In the genomic region with DNA sequence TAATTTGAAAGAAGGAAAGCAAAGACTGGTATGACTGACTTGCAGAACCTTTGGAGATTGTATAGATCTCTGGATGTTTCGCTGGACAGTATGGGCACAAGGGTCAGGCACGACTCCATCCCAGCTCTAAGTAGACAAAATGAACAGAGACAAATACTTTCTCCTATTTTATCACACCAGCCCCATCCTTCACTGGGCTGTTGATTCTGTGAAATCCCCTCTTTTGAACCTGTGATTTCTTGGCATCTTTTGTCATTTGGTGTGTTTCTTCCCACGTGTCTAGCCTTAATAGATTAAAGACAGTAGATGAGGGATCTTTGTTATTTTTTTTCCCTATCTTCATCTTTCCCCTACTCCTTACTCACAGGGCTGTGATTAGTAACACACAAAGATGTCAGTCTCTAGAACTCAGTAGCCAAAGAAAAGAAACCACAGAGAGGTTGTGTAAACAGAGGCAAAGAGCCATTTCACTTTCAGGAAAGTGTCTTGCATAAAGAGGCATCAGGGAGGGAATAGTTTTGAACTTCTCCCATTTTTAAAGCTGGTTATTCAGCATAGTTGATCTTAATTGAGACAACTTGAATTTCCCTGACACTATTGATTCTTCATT, we compare ENCODE assay signal across 15 cellular contexts.
DNase-seq lines count a peak whose midpoint lies in the region; ATAC-seq, FAIRE-seq and TF ChIP-seq lines count a peak whose summit lies in the region.
"Had no signal": no experiment of that assay in that cellular context is flagged by ENCODE, and none has a peak within 500 bp of the region (broad histone marks: within the 10 kb centered on the region; RNA-seq: fewer than 3 reads in every experiment).

No MANE protein-coding gene starts in this region.

- no peak overlapping the region for H3K4me3 ChIP-seq in cardiac fibroblast (replicated peaks in 1 of 2; ENCODE audit: low read depth in 2 of 2, low read length in 2 of 2)
- H3K4me3 ChIP-seq: dorsolateral prefrontal cortex, gastroesophageal sphincter had no signal

- FAIRE-seq in HTR-8/SVneo (lab: Jason Lieb, UNC): no peak
- FAIRE-seq: A204.1 had no signal

- peak; percentile 73 for ATAC-seq in activated CD4-positive, alpha-beta T cell treated with anti-CD3 and anti-CD28 coated beads for 36 hours
- peak in 1 of 4 experiments; percentile 53 for ATAC-seq in T-cell (replicated peaks in 1 of 4)
- peak; percentile 96 for ATAC-seq in sciatic nerve
- ATAC-seq: gastroesophageal sphincter had no signal

- peak overlapping the region; percentile 32 for H3K4me3 Mint-ChIP-seq in activated CD4-positive, alpha-beta T cell treated with anti-CD3 and anti-CD28 coated beads for 36 hours
- peak overlapping the region in 1 of 3 donors; percentile 57 for H3K4me3 Mint-ChIP-seq in T-cell
- H3K4me3 Mint-ChIP-seq: nephron progenitor cell had no signal

- no peak for TF ChIP-seq CTCF in cardiac fibroblast (IDR thresholded peaks at IDR 0.05; ENCODE audit: low read depth, low read length)

- H3K27ac Mint-ChIP-seq in activated CD4-positive, alpha-beta T cell treated with anti-CD3 and anti-CD28 coated beads for 36 hours: peak overlapping the region; percentile 86
- H3K27ac Mint-ChIP-seq in T-cell: peak overlapping the region; percentile 64 to 78
- H3K27ac Mint-ChIP-seq: nephron progenitor cell had no signal

- H3K27me3 Mint-ChIP-seq in activated CD4-positive, alpha-beta T cell treated with anti-CD3 and anti-CD28 coated beads for 36 hours: no peaks in the 10 kb centered on the region
- H3K27me3 Mint-ChIP-seq in T-cell: no peaks in the 10 kb centered on the region

- intact Hi-C loops in activated CD4-positive, alpha-beta T cell treated with anti-CD3 and anti-CD28 coated beads for 36 hours (cut with DNase I, micrococcal nuclease): loop anchor here (1.0 to 5.0 kb wide), 8 partner anchors 10 to 266 kb away; partner anchors contain the start of gene ICOS (in 1 of the 2)
- intact Hi-C loops in sciatic nerve (cut with DNase I): no loop called here

- H3K4me1 Mint-ChIP-seq in activated CD4-positive, alpha-beta T cell treated with anti-CD3 and anti-CD28 coated beads for 36 hours: peaks cover 68% of the 10 kb centered on the region
- H3K4me1 Mint-ChIP-seq in T-cell: peaks cover 61 to 69% (median 65%) of the 10 kb centered on the region in 3 donors
- H3K4me1 Mint-ChIP-seq: nephron progenitor cell had no signal

- peaks cover 4% of the 10 kb centered on the region for H3K9me3 Mint-ChIP-seq in activated CD4-positive, alpha-beta T cell treated with anti-CD3 and anti-CD28 coated beads for 36 hours (ENCODE audit: low read depth)
- peaks cover 0 to 7% (median 0%) of the 10 kb centered on the region in 3 donors for H3K9me3 Mint-ChIP-seq in T-cell
- H3K9me3 Mint-ChIP-seq: nephron progenitor cell had no signal

- POLR2A ChIA-PET in activated CD4-positive, alpha-beta T cell treated with anti-CD3 and anti-CD28 coated beads for 36 hours (lab: Charles Lee): interaction anchor here (0.7 to 0.9 kb wide), 3 partner anchors 10 to 984 kb away, joined by 3 to 5 read pairs (median 4); no protein-coding TSS in a partner anchor
- POLR2A ChIA-PET in T-cell (lab: Charles Lee): interaction anchor here in 1 of 2 donors (0.5 kb wide), 1 partner anchor 973 kb away, joined by 7 read pairs; no protein-coding TSS in a partner anchor

- DNase-seq in activated CD4-positive, alpha-beta T cell treated with anti-CD3 and anti-CD28 coated beads for 36 hours: no peak
- no peak for DNase-seq in activated CD4-positive, alpha-beta T cell treated with anti-CD3 and anti-CD28 coated beads, Interleukin-2, amount 50 U/mL, for 4 hours
- DNase-seq in T-cell: no peak
- peak; percentile 7 to 47 for DNase-seq in cardiac fibroblast (ENCODE audit: low read depth in 2 of 2)
- DNase-seq in sciatic nerve (ENCODE audit: low spot score): no peak
- DNase-seq in amniotic stem cell (lab: John Stamatoyannopoulos, UW): no peak
- no peak for DNase-seq in anterior cingulate cortex (lab: John Stamatoyannopoulos, UW)
- DNase-seq in HTR-8/SVneo (ENCODE audit: insufficient read length, low spot score): no peak
- DNase-seq: dorsolateral prefrontal cortex, NCI-H146, NCI-H82, nephron progenitor cell, SHP77 had no signal

- H3K36me3 Mint-ChIP-seq in activated CD4-positive, alpha-beta T cell treated with anti-CD3 and anti-CD28 coated beads for 36 hours (ENCODE audit: low read depth): peaks cover 12% of the 10 kb centered on the region
- H3K36me3 Mint-ChIP-seq in T-cell: peaks cover 4% of the 10 kb centered on the region

- CTCF ChIA-PET in activated CD4-positive, alpha-beta T cell treated with anti-CD3 and anti-CD28 coated beads for 36 hours (lab: Charles Lee): interaction anchor here (1.4 to 1.6 kb wide), 2 partner anchors 21 to 25 kb away, joined by 4 read pairs; no protein-coding TSS in a partner anchor
- CTCF ChIA-PET in T-cell (lab: Charles Lee): interaction anchor here in 1 of 2 donors (0.6 kb wide), 1 partner anchor 319 kb away, joined by 3 read pairs; no protein-coding TSS in a partner anchor

Comparison
In these comparisons a context has a peak if more than half of its experiments do, and no peak if none do; other contexts are left out.
1. DNase-seq: peak in cardiac fibroblast (2 of 2); none in activated CD4-positive, alpha-beta T cell treated with anti-CD3 and anti-CD28 coated beads for 36 hours (single experiment), activated CD4-positive, alpha-beta T cell treated with anti-CD3 and anti-CD28 coated beads, Interleukin-2, amount 50 U/mL, for 4 hours (0 of 2), T-cell (0 of 34), sciatic nerve (single experiment), amniotic stem cell (single experiment), anterior cingulate cortex (0 of 58) and HTR-8/SVneo (single experiment).